ENCODE assay signal across 8 cellular contexts in genomic region chr7:113117286-113117879, GRCh38. TPM values are rescaled to one million over a fixed set of nuclear protein-coding genes. Genes with fewer than 3 reads are reported as not detected.
DNase-seq lines count a peak whose midpoint lies in the region; ATAC-seq, FAIRE-seq and TF ChIP-seq lines count a peak whose summit lies in the region.
"Not testable (repeated sequence)": the region's sequence is repeated elsewhere in the genome, so short reads cannot be mapped to it uniquely, and the experiment has no call there.

No MANE protein-coding gene starts in this region.

- not testable (repeated sequence) for H3K4me1 ChIP-seq in A673 (ENCODE audit: insufficient read depth, low read length, poor library complexity, severe bottlenecking); mammary epithelial cell (ENCODE audit: insufficient read depth, low read length); muscle layer of duodenum (ENCODE audit: control insufficient read depth in 1 of 2, insufficient read depth in 2 of 2, low read length in 2 of 2)
- H3K4me1 ChIP-seq in spleen = peaks cover 6 to 37% (median 16%) of the 10 kb centered on the region in 6 donors

- H3K27ac Mint-ChIP-seq in activated CD4-positive, alpha-beta T cell treated with anti-CD3 and anti-CD28 coated beads, Interleukin-2, amount 10 ng/mL, durations not matched to agents 7 days and 5 days = not testable (repeated sequence)

- not testable (repeated sequence) for TF ChIP-seq POLR2A in spleen (IDR thresholded peaks at IDR 0.05)

- in situ Hi-C loops in mammary epithelial cell (cut with MboI; ENCODE audit: low sequenced_read_pairs in 2 of 2) = not testable (repeated sequence)

- BruUV-seq in A673 (replicated peaks; lab: Mats Ljungman, UMichigan); mammary epithelial cell (replicated peaks; lab: Mats Ljungman, UMichigan): not testable (repeated sequence)

- not testable (repeated sequence) for H3K9me3 ChIP-seq in A673 (ENCODE audit: low read depth, low read length, poor library complexity, severe bottlenecking); mammary epithelial cell (replicated peaks; ENCODE audit: insufficient read depth, low read length); muscle layer of duodenum (ENCODE audit: control insufficient read depth in 1 of 2, low read length in 2 of 2); spleen

- peak overlapping the region; percentile 89 for H3K4me2 ChIP-seq in mammary epithelial cell (ENCODE audit: insufficient read depth, low read depth, low read length)

- CTCF ChIA-PET in A673 (lab: Charles Lee); activated CD4-positive, alpha-beta T cell treated with anti-CD3 and anti-CD28 coated beads, Interleukin-2, amount 10 ng/mL, durations not matched to agents 7 days and 5 days (lab: Charles Lee): not testable (repeated sequence)
- CTCF ChIA-PET in mammary epithelial cell (lab: Charles Lee; ENCODE audit: low non-redundant PET) = interaction anchor here (0.6 kb wide), 2 partner anchors 171 to 1308 kb away, joined by 7 to 15 read pairs; no protein-coding TSS in a partner anchor

- ATAC-seq in Right ventricle myocardium superior (ENCODE audit: poor library complexity) = peak; percentile 45

- H3K9ac ChIP-seq in mammary epithelial cell (ENCODE audit: insufficient read depth, low read length) = peak overlapping the region; percentile 26

- TF ChIP-seq CTCF in A673 (conservative IDR thresholded peaks at IDR 0.05; ENCODE audit: low read depth, low read length); mammary epithelial cell (conservative IDR thresholded peaks at IDR 0.05 in 1 of 2, IDR thresholded peaks at IDR 0.05 in 1 of 2; ENCODE audit: extremely low read depth in 1 of 2, insufficient read depth in 1 of 2, low read depth in 1 of 2, low read length in 2 of 2); spleen (IDR thresholded peaks at IDR 0.05 in 8 of 11, conservative IDR thresholded peaks at IDR 0.05 in 3 of 11): not testable (repeated sequence)

- not testable (repeated sequence) for DNase-seq in A673 (ENCODE audit: low spot score); GM19239 (ENCODE audit: insufficient read length, low spot score); activated CD4-positive, alpha-beta T cell treated with anti-CD3 and anti-CD28 coated beads, Interleukin-2, amount 10 ng/mL, durations not matched to agents 7 days and 5 days; mammary epithelial cell; Right ventricle myocardium superior; spleen
- peak; percentile 27 for DNase-seq in NOMO-1 treated with DMSO at 0.1 percent for 48 hours (lab: John Stamatoyannopoulos, UW; ENCODE audit: unreplicated experiment)

- peak; percentile 11 for FAIRE-seq in GM19239 (lab: Jason Lieb, UNC)

- H3K4me3 ChIP-seq in A673 (ENCODE audit: low read depth, low read length, poor library complexity, severe bottlenecking) (peak overlapping the region; percentile 68), mammary epithelial cell (replicated peaks in 1 of 3; ENCODE audit: insufficient read depth in 1 of 3, low read depth in 2 of 3, low read length in 3 of 3) (peak overlapping the region; percentile 64 to 98 (median 94)), muscle layer of duodenum (ENCODE audit: low read depth in 1 of 2, low read length in 2 of 2) (peak overlapping the region; percentile 76 to 90), spleen (peak overlapping the region; percentile 25 to 74 (median 56))

- peaks cover 29% of the 10 kb centered on the region for H3K4me1 Mint-ChIP-seq in activated CD4-positive, alpha-beta T cell treated with anti-CD3 and anti-CD28 coated beads, Interleukin-2, amount 10 ng/mL, durations not matched to agents 7 days and 5 days

- not testable (repeated sequence) for H3K27me3 Mint-ChIP-seq in activated CD4-positive, alpha-beta T cell treated with anti-CD3 and anti-CD28 coated beads, Interleukin-2, amount 10 ng/mL, durations not matched to agents 7 days and 5 days

- not testable (repeated sequence) for H3K9me3 Mint-ChIP-seq in activated CD4-positive, alpha-beta T cell treated with anti-CD3 and anti-CD28 coated beads, Interleukin-2, amount 10 ng/mL, durations not matched to agents 7 days and 5 days

- POLR2A ChIA-PET in A673 (lab: Charles Lee; ENCODE audit: low non-redundant PET); activated CD4-positive, alpha-beta T cell treated with anti-CD3 and anti-CD28 coated beads, Interleukin-2, amount 10 ng/mL, durations not matched to agents 7 days and 5 days (lab: Charles Lee): not testable (repeated sequence)

- intact Hi-C loops in A673 (cut with micrococcal nuclease; ENCODE audit: unreplicated experiment); spleen (cut with DNase I; ENCODE audit: low total_unique reads): not testable (repeated sequence)
- intact Hi-C loops in mammary epithelial cell (cut with micrococcal nuclease) = loop anchor here (5.0 to 10.0 kb wide), 2 partner anchors 105 to 183 kb away; a partner anchor contains a TSS
- intact Hi-C loops in Right ventricle myocardium superior (cut with DNase I) = loop anchor here (10.0 kb wide), 1 partner anchor 183 kb away; a partner anchor contains a TSS

- peak overlapping the region; percentile 96 for H3K4me3 Mint-ChIP-seq in activated CD4-positive, alpha-beta T cell treated with anti-CD3 and anti-CD28 coated beads, Interleukin-2, amount 10 ng/mL, durations not matched to agents 7 days and 5 days

- H3K36me3 ChIP-seq in A673 (ENCODE audit: insufficient read depth, low read length, poor library complexity, severe bottlenecking); mammary epithelial cell (ENCODE audit: insufficient read depth, low read length); muscle layer of duodenum (ENCODE audit: control insufficient read depth in 1 of 2, insufficient read depth in 2 of 2, low read length in 2 of 2): not testable (repeated sequence)
- H3K36me3 ChIP-seq in spleen = peaks cover 0 to 20% (median 5%) of the 10 kb centered on the region in 6 donors

- dilution Hi-C loops in mammary epithelial cell (cut with HindIII; ENCODE audit: low sequenced_read_pairs) = not testable (repeated sequence)

- H3K27me3 ChIP-seq in A673 (replicated peaks; ENCODE audit: insufficient read depth, low read depth, low read length, poor library complexity); mammary epithelial cell (ENCODE audit: insufficient read depth, low read length); muscle layer of duodenum (ENCODE audit: low read depth, low read length); spleen (replicated peaks in 1 of 7): not testable (repeated sequence)

- H2AFZ ChIP-seq in mammary epithelial cell (ENCODE audit: low read depth, low read length) = peak overlapping the region; percentile 60

- H3K36me3 Mint-ChIP-seq in activated CD4-positive, alpha-beta T cell treated with anti-CD3 and anti-CD28 coated beads, Interleukin-2, amount 10 ng/mL, durations not matched to agents 7 days and 5 days (ENCODE audit: low read depth) = not testable (repeated sequence)

- not testable (repeated sequence) for H4K20me1 ChIP-seq in mammary epithelial cell (ENCODE audit: insufficient read depth, low read length)

- H3K79me2 ChIP-seq in mammary epithelial cell (ENCODE audit: insufficient read depth, low read length) = not testable (repeated sequence)

- not testable (repeated sequence) for H3K27ac ChIP-seq in A673 (ENCODE audit: low read depth, low read length, poor library complexity, severe bottlenecking); muscle layer of duodenum (ENCODE audit: low read length)
- H3K27ac ChIP-seq in mammary epithelial cell (ENCODE audit: insufficient read depth, low read depth, low read length) (peak overlapping the region; percentile 52), spleen (peak overlapping the region in 7 of 8 donors; percentile 39 to 86 (median 82))

- WGBS in mammary epithelial cell (ENCODE audit: low coverage, missing lambda C conversion rate) = 70% methylated on average over 8 of the region's 8 CpGs
- 70 to 86% (median 72%) methylated on average over 8 of the region's 8 CpGs for WGBS in spleen, 5 donors

RNA-seq across cellular contexts. Expression of gene SMIM30, which starts 1.0 kb away (rescaled TPM):
- total RNA-seq in A673 (2021) (39.8 and 40.8 TPM in 2 replicates), mammary epithelial cell (10 to 100 TPM; 44.1 to 80.5 TPM), Right ventricle myocardium superior (118 TPM), spleen (10 to 100 TPM; 29.1 to 70.7 (median 46.1) TPM)
- 10 to 100 TPM; 15.5 to 23.0 TPM for total RNA-seq in activated CD4-positive, alpha-beta T cell treated with anti-CD3 and anti-CD28 coated beads, Interleukin-2, amount 10 ng/mL, durations not matched to agents 7 days and 5 days
- polyA plus RNA-seq in mammary epithelial cell (46.2 TPM), spleen (10 to 100 TPM; 64.7 to 98.7 (median 72.3) TPM)
- polyA minus RNA-seq in mammary epithelial cell = 22.0 TPM

RNA-seq across cellular contexts. Expression of gene GPR85, which starts 30.8 kb away (rescaled TPM):
- total RNA-seq in A673 (2021) = 0.32 TPM in 1 of 2 replicates, not detected in the other
- total RNA-seq in activated CD4-positive, alpha-beta T cell treated with anti-CD3 and anti-CD28 coated beads, Interleukin-2, amount 10 ng/mL, durations not matched to agents 7 days and 5 days = not detected
- total RNA-seq in mammary epithelial cell = 1 to 10 TPM; 1.1 to 2.2 TPM
- polyA plus RNA-seq in mammary epithelial cell = 0.15 TPM
- not detected for polyA minus RNA-seq in mammary epithelial cell
- total RNA-seq in Right ventricle myocardium superior = 0.59 TPM
- total RNA-seq in spleen = 10 to 100 TPM in 1 of 7 donors, 1 to 10 TPM in 6; 3.0 to 11.3 (median 6.9) TPM
- 1 to 10 TPM; 1.3 to 2.5 (median 1.8) TPM for polyA plus RNA-seq in spleen
